25 cellular contexts compared by ENCODE assay signal in genomic region chr7:123051916-123052315, GRCh38. TPM values are rescaled to one million over a fixed set of nuclear protein-coding genes. Genes with fewer than 3 reads are reported as not detected.
DNase-seq lines count a peak whose midpoint lies in the region; ATAC-seq, FAIRE-seq and TF ChIP-seq lines count a peak whose summit lies in the region.
"Had no signal": no experiment of that assay in that cellular context is flagged by ENCODE, and none has a peak within 500 bp of the region (broad histone marks: within the 10 kb centered on the region; RNA-seq: fewer than 3 reads in every experiment).

No MANE protein-coding gene starts in this region.

- BruUV-seq in HepG2 (replicated peaks; lab: Mats Ljungman, UMichigan), result no TSS peak

- no peak for ATAC-seq in HG02973 (IDR thresholded peaks at IDR 0.05; ENCODE audit: unreplicated experiment)
- no peak for ATAC-seq in HepG2
- no peak for ATAC-seq in HG03342 (IDR thresholded peaks at IDR 0.05; ENCODE audit: unreplicated experiment)
- no peak for ATAC-seq in HG02884 (IDR thresholded peaks at IDR 0.05; ENCODE audit: unreplicated experiment)

- CTCF ChIA-PET in HepG2 (lab: Yijun Ruan, JAX; ENCODE audit: low intra/inter-chr PET ratio, low total read pairs), result no interaction called here

- in situ Hi-C loops in HepG2 (cut with HindIII; ENCODE audit: extremely low pct_ligation_motif_present, low pct_unique_long_range_greater_than_20kb), result no loop called here

- FAIRE-seq in HepG2 (lab: Jason Lieb, UNC), result no peak
- FAIRE-seq: GM12892, GM18507, H1, HTR-8/SVneo had no signal

- H3K4me1 ChIP-seq in HepG2 (ENCODE audit: insufficient read depth, low read length), result no peaks in the 10 kb centered on the region

- POLR2A ChIA-PET in HepG2 (lab: Yijun Ruan, JAX), result no interaction called here

- H3K36me3 ChIP-seq in MG63 (no peaks in the 10 kb centered on the region), HepG2 (replicated peaks in 1 of 2; ENCODE audit: control insufficient read depth in 1 of 2, insufficient read depth in 2 of 2, low read length in 2 of 2) (no peaks in the 10 kb centered on the region)

- WGBS in HepG2 (ENCODE audit: low lambda C conversion rate), result 0% methylated on average over 1 of the region's 1 CpG

- TF ChIP-seq CTCF in fibroblast of pulmonary artery (IDR thresholded peaks at IDR 0.05; ENCODE audit: low read length, missing control alignments) (no peak), HepG2 (CRISPR knock-in tag; IDR thresholded peaks at IDR 0.05) (no peak)

- no peaks in the 10 kb centered on the region for H4K20me1 ChIP-seq in HepG2 (ENCODE audit: insufficient read depth, low read length)

- H3K79me2 ChIP-seq in HepG2 (ENCODE audit: insufficient read depth, low read length), result no peaks in the 10 kb centered on the region

- H3K4me3 ChIP-seq in MG63 (no peak overlapping the region), fibroblast of pulmonary artery (replicated peaks; ENCODE audit: low read depth, low read length) (no peak overlapping the region), HepG2 (replicated peaks in 1 of 3; ENCODE audit: insufficient read depth in 1 of 3, low read depth in 2 of 3, low read length in 3 of 3) (no peak overlapping the region)

- intact Hi-C loops in HepG2 (cut with micrococcal nuclease; ENCODE audit: unreplicated experiment), result loop anchor here (5.0 kb wide), 2 partner anchors 165 to 250 kb away; partner anchors contain the start of gene CADPS2

- no peak for TF ChIP-seq POLR2A in HepG2 (IDR thresholded peaks at IDR 0.05; ENCODE audit: insufficient read depth in 1 of 2, low read depth in 2 of 2, low read length in 2 of 2)

- no peak overlapping the region for H3K9ac ChIP-seq in HepG2 (ENCODE audit: insufficient read depth, low read depth, low read length)

- H3K27me3 ChIP-seq in MG63, result no peaks in the 10 kb centered on the region
- no peaks in the 10 kb centered on the region for H3K27me3 ChIP-seq in HepG2 (ENCODE audit: control insufficient read depth in 1 of 2, insufficient read depth in 2 of 2, low read length in 2 of 2)

- H2AFZ ChIP-seq in HepG2 (ENCODE audit: low read length), result no peak overlapping the region

- H3K9me3 ChIP-seq in MG63 (peaks cover 4% of the 10 kb centered on the region; the same call in 1 of the 2 replicates), HepG2 (ENCODE audit: low read length) (peaks cover 15% of the 10 kb centered on the region; the same call in 1 of the 2 replicates)

- TF ChIP-seq EP300 in HepG2 (IDR thresholded peaks at IDR 0.05; ENCODE audit: low read depth in 2 of 2, low read length in 2 of 2) (no peak), HepG2 (CRISPR knock-in tag; IDR thresholded peaks at IDR 0.05; ENCODE audit: borderline replicate concordance) (no peak)

- TF ChIP-seq RAD21 in HepG2 (CRISPR knock-in tag; IDR thresholded peaks at IDR 0.05), result no peak

- no peak overlapping the region for H3K4me2 ChIP-seq in HepG2 (ENCODE audit: low read depth, low read length)

- peak; percentile 4 for DNase-seq in MG63
- peak; percentile 17 for DNase-seq in astrocyte of the hippocampus (ENCODE audit: low read depth, low spot score)
- DNase-seq in fibroblast of pulmonary artery (ENCODE audit: low read depth), result peak; percentile 25
- DNase-seq in kidney tubule cell (ENCODE audit: low spot score), result peak; percentile 28
- DNase-seq in HepG2 (ENCODE audit: low spot score), result no peak
- DNase-seq: AML-193; CD4-positive, alpha-beta memory T cell; DMS153; DMS79; GDM1; H9; KBM-7 had no signal

- H3K27ac ChIP-seq in HepG2 (ENCODE audit: extremely low read length, insufficient read depth, low read length), result no peak overlapping the region
- H3K27ac ChIP-seq: HL-60 had no signal

TF ChIP-seq in HepG2, 621 proteins besides CTCF, POLR2A, EP300 and RAD21 (continues in another document):
- no peak for TF ChIP-seq KDM5A (IDR thresholded peaks at IDR 0.05; ENCODE audit: borderline replicate concordance, low read length)
- no peak for TF ChIP-seq NFIB (CRISPR knock-in tag; IDR thresholded peaks at IDR 0.05; ENCODE audit: borderline replicate concordance)
- TF ChIP-seq MATR3 (CRISPR knock-in tag; IDR thresholded peaks at IDR 0.05), result no peak
- TF ChIP-seq ZNF609 (CRISPR knock-in tag; IDR thresholded peaks at IDR 0.05; ENCODE audit: borderline replicate concordance), result no peak
- no peak for TF ChIP-seq ZNF264 (CRISPR knock-in tag; IDR thresholded peaks at IDR 0.05)
- TF ChIP-seq ZNF280B (CRISPR knock-in tag; IDR thresholded peaks at IDR 0.05; ENCODE audit: borderline replicate concordance), result no peak
- no peak for TF ChIP-seq ZBTB42 (CRISPR knock-in tag; IDR thresholded peaks at IDR 0.05)
- TF ChIP-seq ZNF740 (CRISPR knock-in tag; IDR thresholded peaks at IDR 0.05), result no peak
- TF ChIP-seq GZF1 (CRISPR knock-in tag; IDR thresholded peaks at IDR 0.05), result no peak
- no peak for TF ChIP-seq SAP130 (CRISPR knock-in tag; IDR thresholded peaks at IDR 0.05; ENCODE audit: low read depth)
- TF ChIP-seq POLR2G (IDR thresholded peaks at IDR 0.05; ENCODE audit: low read depth, low read length), result no peak
- TF ChIP-seq TEAD2 (CRISPR knock-in tag; IDR thresholded peaks at IDR 0.05), result no peak

RNA-seq across cellular contexts. Expression of gene TAS2R16, which starts 56.4 kb away (rescaled TPM):
- total RNA-seq in MG63 (2014; rRNA removed; shearing (Covaris generic); ENCODE audit: low replicate concordance), result not detected in 2 replicates
- total RNA-seq in HepG2 (2016; rRNA removed; fragmentation: Illumina TruSeq; extraction: Trizol), result not detected in 2 replicates
- not detected in 2 replicates for total RNA-seq in HepG2 (2016; cell fraction: cytosol; rRNA removed; fragmentation: Illumina TruSeq; extraction: Trizol; ENCODE audit: low read depth)
- not detected in 2 replicates for total RNA-seq in HepG2 (2016; cell fraction: insoluble cytoplasmic fraction; rRNA removed; fragmentation: Illumina TruSeq; extraction: Trizol)
- total RNA-seq in HepG2 (2016; cell fraction: membrane; rRNA removed; fragmentation: Illumina TruSeq; extraction: Trizol), result not detected in 2 replicates
- not detected in 2 replicates for total RNA-seq in HepG2 (2016; cell fraction: nucleus; rRNA removed; fragmentation: Illumina TruSeq; extraction: Trizol)
- not detected in 2 replicates for polyA plus RNA-seq in HepG2 (2011; rRNA removed)
- not detected in 2 replicates for polyA plus RNA-seq in HepG2 (2011; cell fraction: cytosol; rRNA removed)
- not detected in 2 replicates for polyA plus RNA-seq in HepG2 (2011; cell fraction: nucleus; rRNA removed)
- polyA plus RNA-seq in HepG2 (2012), result not detected in 2 replicates
- not detected in 2 replicates for polyA plus RNA-seq in HepG2 (2016; cell fraction: cytosol; fragmentation: Illumina TruSeq; extraction: Trizol; ENCODE audit: low read depth)
- not detected in 2 replicates for polyA plus RNA-seq in HepG2 (2016; cell fraction: insoluble cytoplasmic fraction; fragmentation: Illumina TruSeq; extraction: Trizol; ENCODE audit: low read depth)
- polyA plus RNA-seq in HepG2 (2016; cell fraction: membrane; fragmentation: Illumina TruSeq; extraction: Trizol; ENCODE audit: low read depth), result not detected in 2 replicates
- not detected in 2 replicates for polyA plus RNA-seq in HepG2 (2016; cell fraction: nucleus; fragmentation: Illumina TruSeq; extraction: Trizol; ENCODE audit: insufficient read depth, low read depth)
- polyA minus RNA-seq in HepG2 (2011; rRNA and poly(A)+ RNA removed; ENCODE audit: low replicate concordance), result not detected in 2 replicates
- polyA minus RNA-seq in HepG2 (2011; cell fraction: cytosol; rRNA and poly(A)+ RNA removed), result not detected in 2 replicates
- polyA minus RNA-seq in HepG2 (2011; cell fraction: nucleus; rRNA and poly(A)+ RNA removed), result not detected in 2 replicates
- total RNA-seq: A172; CD4-positive, alpha-beta memory T cell; Daoy; H1; H9 had no signal
- polyA plus RNA-seq: BJ; CD14-positive monocyte; CD4-positive, alpha-beta memory T cell; H1; IgD-negative memory B cell had no signal
